ENCODE assay signal across 9 cellular contexts in genomic region chr1:206909883-206910318, GRCh38. TPM values are rescaled to one million over a fixed set of nuclear protein-coding genes. Genes with fewer than 3 reads are reported as not detected.
DNase-seq lines count a peak whose midpoint lies in the region; ATAC-seq and TF ChIP-seq lines count a peak whose summit lies in the region.
"Had no signal": no experiment of that assay in that cellular context is flagged by ENCODE, and none has a peak within 500 bp of the region (broad histone marks: within the 10 kb centered on the region; RNA-seq: fewer than 3 reads in every experiment).

No MANE protein-coding gene starts in this region.

- POLR2A ChIA-PET in CD8-positive, alpha-beta T cell (lab: Charles Lee), result interaction anchor here (0.7 to 11.6 kb wide), 19 partner anchors 7 to 175 kb away, joined by 3 to 312 read pairs (median 4); partner anchors contain the start of genes FCMR and IL24

- peak overlapping the region; percentile 72 for H3K27ac Mint-ChIP-seq in CD8-positive, alpha-beta T cell

- no peak for TF ChIP-seq CTCF in CD8-positive, alpha-beta T cell (IDR thresholded peaks at IDR 0.05)
- TF ChIP-seq CTCF in RWPE2 (IDR thresholded peaks at IDR 0.05; ENCODE audit: poor library complexity, severe bottlenecking) (no peak), fibroblast of the aortic adventitia (IDR thresholded peaks at IDR 0.05; ENCODE audit: insufficient read depth, low read length) (no peak), ovary (IDR thresholded peaks at IDR 0.05) (no peak)

- H3K36me3 ChIP-seq in CD8-positive, alpha-beta T cell (ENCODE audit: insufficient read depth, low read length), result peaks cover 58% of the 10 kb centered on the region
- H3K36me3 ChIP-seq in RWPE2 (ENCODE audit: low read depth) (no peaks in the 10 kb centered on the region), ovary (no peaks in the 10 kb centered on the region)

- H3K27ac ChIP-seq in CD8-positive, alpha-beta T cell (ENCODE audit: low read depth, low read length), result peak overlapping the region; percentile 17
- peak overlapping the region; percentile 74 for H3K27ac ChIP-seq in RWPE2 (ENCODE audit: poor library complexity, severe bottlenecking)
- H3K27ac ChIP-seq in ovary, result no peak overlapping the region

- H3K4me1 ChIP-seq in CD8-positive, alpha-beta T cell (ENCODE audit: insufficient read depth, low read length), result peaks cover 92% of the 10 kb centered on the region
- H3K4me1 ChIP-seq in RWPE2 (ENCODE audit: insufficient read depth, poor library complexity, severe bottlenecking) (peaks cover 17% of the 10 kb centered on the region), ovary (ENCODE audit: insufficient read depth) (peaks cover 4% of the 10 kb centered on the region)

- no peak for TF ChIP-seq EP300 in ovary (IDR thresholded peaks at IDR 0.05)

- CTCF ChIA-PET in CD8-positive, alpha-beta T cell (lab: Charles Lee), result interaction anchor here (0.6 to 6.2 kb wide), 22 partner anchors 8 to 279 kb away, joined by 3 to 75 read pairs (median 8); partner anchors contain the start of genes FCMR and IL20

- peak overlapping the region; percentile 73 for H3K4me3 Mint-ChIP-seq in CD8-positive, alpha-beta T cell

- H3K27me3 Mint-ChIP-seq in CD8-positive, alpha-beta T cell (ENCODE audit: low read depth), result no peaks in the 10 kb centered on the region

- H3K9me3 Mint-ChIP-seq in CD8-positive, alpha-beta T cell, result no peaks in the 10 kb centered on the region
- H3K9me3 Mint-ChIP-seq: immature natural killer cell had no signal

- no peak for TF ChIP-seq POLR2A in ovary (IDR thresholded peaks at IDR 0.05)

- ATAC-seq in CD8-positive, alpha-beta T cell, result no peak
- ATAC-seq in RWPE2 (ENCODE audit: low read depth) (no peak), GM21528 (IDR thresholded peaks at IDR 0.05; ENCODE audit: low FRiP score, unreplicated experiment) (no peak)

- H3K9me3 ChIP-seq in CD8-positive, alpha-beta T cell (ENCODE audit: low read length), result no peaks in the 10 kb centered on the region
- no peaks in the 10 kb centered on the region for H3K9me3 ChIP-seq in RWPE2 (ENCODE audit: severe bottlenecking)
- H3K9me3 ChIP-seq in ovary, result no peaks in the 10 kb centered on the region

- DNase-seq in CD8-positive, alpha-beta T cell, result no peak
- no peak for DNase-seq in RWPE2 (ENCODE audit: low spot score)
- DNase-seq in fibroblast of the aortic adventitia (ENCODE audit: low read depth), result no peak
- DNase-seq in ovary, result peak in 1 of 5 donors; percentile 17
- no peak for DNase-seq in amniotic stem cell (lab: John Stamatoyannopoulos, UW)
- DNase-seq in GM19240 (ENCODE audit: insufficient read length, low spot score), result no peak
- no peak for DNase-seq in NCI-H748 (lab: John Stamatoyannopoulos, UW; ENCODE audit: unreplicated experiment)
- DNase-seq: immature natural killer cell had no signal

- intact Hi-C loops in CD8-positive, alpha-beta T cell (cut with DNase I, micrococcal nuclease), result loop anchor here (5.0 to 10.0 kb wide), 3 partner anchors 303 to 415 kb away; partner anchors contain the start of gene CD55 (in 1 of the 2)
- intact Hi-C loops in ovary (cut with DNase I), result loop anchor here (5.0 to 10.0 kb wide), 8 partner anchors 165 to 435 kb away; partner anchors contain the start of gene IKBKE (in 2 of the 4)

- H3K4me3 ChIP-seq in CD8-positive, alpha-beta T cell (ENCODE audit: low read depth, low read length), result peak overlapping the region; percentile 26
- H3K4me3 ChIP-seq in RWPE2 (ENCODE audit: severe bottlenecking) (peak overlapping the region; percentile 32), fibroblast of the aortic adventitia (ENCODE audit: low read depth, low read length) (peak overlapping the region; percentile 59), ovary (peak overlapping the region; percentile 34)

- no peaks in the 10 kb centered on the region for H3K27me3 ChIP-seq in CD8-positive, alpha-beta T cell (ENCODE audit: insufficient read depth, low read length)
- no peaks in the 10 kb centered on the region for H3K27me3 ChIP-seq in RWPE2 (ENCODE audit: insufficient read depth, poor library complexity, severe bottlenecking)
- H3K27me3 ChIP-seq in ovary, result no peaks in the 10 kb centered on the region

- H3K36me3 Mint-ChIP-seq in CD8-positive, alpha-beta T cell, result peaks cover 89% of the 10 kb centered on the region

- H3K4me1 Mint-ChIP-seq in CD8-positive, alpha-beta T cell (ENCODE audit: low read depth), result peaks cover 91% of the 10 kb centered on the region

- 19 to 23% (median 21%) methylated on average over 14 of the region's 14 CpGs for WGBS in ovary, 3 donors

RNA-seq across cellular contexts. Expression of gene FCMR, which starts 11.8 kb away (rescaled TPM):
- 100 to 1,000 TPM; 119 to 133 TPM for total RNA-seq in CD8-positive, alpha-beta T cell
- total RNA-seq in fibroblast of the aortic adventitia (ENCODE audit: low replicate concordance), result not detected in 2 replicates
- 1 to 10 TPM in 4 of 7 donors, under 1 TPM in 3; 0.38 to 8.4 (median 1.6) TPM for total RNA-seq in ovary
- polyA plus RNA-seq in ovary, result 1 to 10 TPM; 2.6 to 6.5 TPM

RNA-seq across cellular contexts. Expression of gene IL24, which starts 12.7 kb away (rescaled TPM):
- not detected for total RNA-seq in CD8-positive, alpha-beta T cell
- total RNA-seq in fibroblast of the aortic adventitia (ENCODE audit: low replicate concordance), result not detected in 2 replicates
- 1 to 10 TPM in 1 of 7 donors, under 1 TPM in 1, not detected in 5; 0.72 to 1.8 TPM for total RNA-seq in ovary
- polyA plus RNA-seq in ovary, result under 1 TPM in 1 of 2 donors, not detected in 1; 0.10 TPM

RNA-seq across cellular contexts. Expression of gene PIGR, which starts 36.4 kb away (rescaled TPM):
- total RNA-seq in CD8-positive, alpha-beta T cell, result not detected
- total RNA-seq in fibroblast of the aortic adventitia (ENCODE audit: low replicate concordance), result not detected in 2 replicates
- 1 to 10 TPM in 3 of 7 donors, under 1 TPM in 3, not detected in 1; 0.10 to 5.3 (median 1.2) TPM for total RNA-seq in ovary
- polyA plus RNA-seq in ovary, result under 1 TPM; 0.04 to 0.07 TPM

RNA-seq across cellular contexts. Expression of gene IL20, which starts 44.5 kb away (rescaled TPM):
- not detected for total RNA-seq in CD8-positive, alpha-beta T cell
- total RNA-seq in fibroblast of the aortic adventitia (ENCODE audit: low replicate concordance) (not detected in 2 replicates), ovary (1 to 10 TPM in 1 of 7 donors, not detected in 6; 2.6 TPM)
- under 1 TPM in 1 of 2 donors, not detected in 1; 0.30 TPM for polyA plus RNA-seq in ovary
- polyA plus RNA-seq: immature natural killer cell had no signal

Comparison
In these comparisons a context has a peak if more than half of its experiments do, and no peak if none do; other contexts are left out.
1. H3K27ac ChIP-seq: peak in CD8-positive, alpha-beta T cell (single experiment) and RWPE2 (single experiment); none in ovary (0 of 2).
2. RNA of gene FCMR, which starts 11.8 kb away (total RNA-seq): 119 to 133 TPM in CD8-positive, alpha-beta T cell; 0.38 to 8.4 TPM in ovary and not detected in fibroblast of the aortic adventitia; every median in the first group is over 10 times any median in the second.
3. Peak in every context shown above with its lines, with median percentiles within 50 percentile points of each other: H3K4me3 ChIP-seq.